ENCODE assay signal across 9 cellular contexts in the genomic region with DNA sequence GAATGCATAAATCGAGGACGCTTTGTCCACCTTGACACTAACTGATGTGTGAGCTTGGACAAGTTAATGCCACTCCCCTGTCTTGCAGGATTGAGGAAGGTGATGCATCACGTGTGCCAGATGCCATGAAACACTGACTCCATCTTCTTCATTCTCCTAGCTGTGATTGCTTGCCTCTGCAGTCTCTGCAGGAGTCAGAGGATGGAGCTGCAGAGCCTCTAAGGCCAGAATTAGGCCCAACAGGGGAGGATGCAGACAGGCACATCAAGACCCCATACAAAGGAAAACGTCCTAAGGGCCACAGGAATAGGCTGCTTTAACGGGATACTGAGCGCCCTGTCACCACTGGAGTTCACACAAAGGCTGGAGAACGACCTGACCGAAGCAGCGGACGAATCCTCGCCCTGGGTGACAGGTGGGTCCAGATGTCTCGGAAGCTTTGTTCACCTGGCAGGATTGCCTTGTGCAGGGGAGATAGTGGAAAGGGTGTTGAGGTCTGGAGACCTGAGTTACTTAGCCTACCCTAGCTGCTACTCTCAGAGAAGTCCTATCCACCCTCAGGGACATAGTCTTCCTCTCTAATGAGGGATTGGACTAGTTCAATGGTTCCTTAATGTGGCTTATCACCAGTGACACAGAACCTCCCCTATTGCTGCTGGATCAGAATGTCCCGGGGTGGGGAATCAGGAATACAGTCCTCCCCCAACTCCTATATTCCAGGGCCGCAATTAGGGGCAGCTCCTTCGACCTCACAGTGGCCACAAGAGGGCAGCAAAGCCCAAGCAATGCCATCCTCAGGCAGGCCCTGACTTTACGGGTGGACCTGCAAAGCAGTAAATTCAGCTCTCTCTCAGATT. TPM values are rescaled to one million over a fixed set of nuclear protein-coding genes. Genes with fewer than 3 reads are reported as not detected.
DNase-seq lines count a peak whose midpoint lies in the region; ATAC-seq lines count a peak whose summit lies in the region.
"Had no signal": no experiment of that assay in that cellular context is flagged by ENCODE, and none has a peak within 500 bp of the region (broad histone marks: within the 10 kb centered on the region; RNA-seq: fewer than 3 reads in every experiment).

No MANE protein-coding gene starts in this region.

- POLR2A ChIA-PET in naive thymus-derived CD4-positive, alpha-beta T cell (lab: Charles Lee) = no interaction called here

- no peak overlapping the region for H3K4me3 ChIP-seq in naive thymus-derived CD4-positive, alpha-beta T cell (ENCODE audit: low read length)

- H3K27me3 Mint-ChIP-seq in naive thymus-derived CD4-positive, alpha-beta T cell = peaks cover 7 to 23% (median 15%) of the 10 kb centered on the region in 5 donors

- peak; percentile 82 for DNase-seq in AG08395 (ENCODE audit: low spot score)
- peak; percentile 69 for DNase-seq in HK-2 (ENCODE audit: unreplicated experiment)
- DNase-seq in NOMO-1 treated with dmso at 0.1 percent for 144 hours (lab: John Stamatoyannopoulos, UW; ENCODE audit: unreplicated experiment) = peak; percentile 19
- DNase-seq in activated CD8-positive, alpha-beta memory T cell treated with anti-CD3 and anti-CD28 coated beads, Interleukin-2, amount 50 U/mL, for 1 hour (ENCODE audit: extremely low read depth) = peak; percentile 30
- peak; percentile 75 for DNase-seq in epidermal melanocyte (ENCODE audit: insufficient read length, low spot score)
- peak; percentile 27 to 74 (median 68) for DNase-seq in naive thymus-derived CD4-positive, alpha-beta T cell
- peak; percentile 59 to 86 for DNase-seq in stimulated activated effector memory CD8-positive, alpha-beta T cell treated with anti-CD3 and anti-CD28 coated beads, Interleukin-12 subunit alpha, Interleukin-12 subunit beta, amount 100 ng/mL, for 72 hours (ENCODE audit: low spot score in 2 of 2)

- intact Hi-C loops in naive thymus-derived CD4-positive, alpha-beta T cell (cut with micrococcal nuclease) = loop anchor here (1.0 to 10.0 kb wide), 7 partner anchors 209 to 1387 kb away; no protein-coding TSS in a partner anchor

- CTCF ChIA-PET in naive thymus-derived CD4-positive, alpha-beta T cell (lab: Charles Lee) = interaction anchor here (0.8 to 3.5 kb wide), 14 partner anchors 9 to 483 kb away, joined by 3 to 54 read pairs (median 4); no protein-coding TSS in a partner anchor

- H3K27ac Mint-ChIP-seq in naive thymus-derived CD4-positive, alpha-beta T cell = no peak overlapping the region
- no peak overlapping the region for H3K27ac Mint-ChIP-seq in stimulated activated effector memory CD8-positive, alpha-beta T cell treated with anti-CD3 and anti-CD28 coated beads, Interleukin-12 subunit alpha, Interleukin-12 subunit beta, amount 100 ng/mL, for 72 hours

- no peaks in the 10 kb centered on the region for H3K9me3 ChIP-seq in naive thymus-derived CD4-positive, alpha-beta T cell (ENCODE audit: control insufficient read depth in 2 of 3, low read length in 3 of 3)

- no peaks in the 10 kb centered on the region for H3K36me3 Mint-ChIP-seq in naive thymus-derived CD4-positive, alpha-beta T cell
- no peaks in the 10 kb centered on the region for H3K36me3 Mint-ChIP-seq in stimulated activated effector memory CD8-positive, alpha-beta T cell treated with anti-CD3 and anti-CD28 coated beads, Interleukin-12 subunit alpha, Interleukin-12 subunit beta, amount 100 ng/mL, for 72 hours

- no peaks in the 10 kb centered on the region for H3K27me3 ChIP-seq in naive thymus-derived CD4-positive, alpha-beta T cell (ENCODE audit: control insufficient read depth in 2 of 2, insufficient read depth in 2 of 2, low read length in 2 of 2)

- no peaks in the 10 kb centered on the region for H3K9me3 Mint-ChIP-seq in naive thymus-derived CD4-positive, alpha-beta T cell
- H3K9me3 Mint-ChIP-seq in stimulated activated effector memory CD8-positive, alpha-beta T cell treated with anti-CD3 and anti-CD28 coated beads, Interleukin-12 subunit alpha, Interleukin-12 subunit beta, amount 100 ng/mL, for 72 hours = no peaks in the 10 kb centered on the region

- peak; percentile 77 for ATAC-seq in GM18907 (IDR thresholded peaks at IDR 0.05; ENCODE audit: unreplicated experiment)
- peak; percentile 81 for ATAC-seq in naive thymus-derived CD4-positive, alpha-beta T cell
- peak; percentile 68 for ATAC-seq in stimulated activated effector memory CD8-positive, alpha-beta T cell treated with anti-CD3 and anti-CD28 coated beads, Interleukin-12 subunit alpha, Interleukin-12 subunit beta, amount 100 ng/mL, for 72 hours

- no peaks in the 10 kb centered on the region for H3K4me1 ChIP-seq in naive thymus-derived CD4-positive, alpha-beta T cell (ENCODE audit: control insufficient read depth in 2 of 2, insufficient read depth in 2 of 2, low read length in 2 of 2)

- peaks cover 7 to 14% (median 12%) of the 10 kb centered on the region in 7 donors for H3K4me1 Mint-ChIP-seq in naive thymus-derived CD4-positive, alpha-beta T cell
- peaks cover 13% of the 10 kb centered on the region for H3K4me1 Mint-ChIP-seq in stimulated activated effector memory CD8-positive, alpha-beta T cell treated with anti-CD3 and anti-CD28 coated beads, Interleukin-12 subunit alpha, Interleukin-12 subunit beta, amount 100 ng/mL, for 72 hours

- no peaks in the 10 kb centered on the region for H3K36me3 ChIP-seq in naive thymus-derived CD4-positive, alpha-beta T cell (ENCODE audit: control insufficient read depth in 2 of 3, insufficient read depth in 3 of 3, low read length in 3 of 3)

- H3K4me3 Mint-ChIP-seq in naive thymus-derived CD4-positive, alpha-beta T cell = no peak overlapping the region
- H3K4me3 Mint-ChIP-seq in stimulated activated effector memory CD8-positive, alpha-beta T cell treated with anti-CD3 and anti-CD28 coated beads, Interleukin-12 subunit alpha, Interleukin-12 subunit beta, amount 100 ng/mL, for 72 hours = no peak overlapping the region

- no peak overlapping the region for H3K27ac ChIP-seq in naive thymus-derived CD4-positive, alpha-beta T cell (ENCODE audit: low read depth, low read length)

RNA-seq across cellular contexts. Expression of gene DBX1, which starts 32.4 kb away (rescaled TPM):
- total RNA-seq in naive thymus-derived CD4-positive, alpha-beta T cell = not detected
- not detected for polyA plus RNA-seq in naive thymus-derived CD4-positive, alpha-beta T cell
- total RNA-seq: urinary bladder had no signal
- polyA plus RNA-seq: urinary bladder had no signal

Comparison
In these comparisons a context has a peak if more than half of its experiments do, and no peak if none do; other contexts are left out.
1. DNase-seq: peak in every context shown above with its lines; median percentile 82 in AG08395; 75 in epidermal melanocyte; 72 in stimulated activated effector memory CD8-positive, alpha-beta T cell treated with anti-CD3 and anti-CD28 coated beads, Interleukin-12 subunit alpha, Interleukin-12 subunit beta, amount 100 ng/mL, for 72 hours; 69 in HK-2; 68 in naive thymus-derived CD4-positive, alpha-beta T cell; 30 in activated CD8-positive, alpha-beta memory T cell treated with anti-CD3 and anti-CD28 coated beads, Interleukin-2, amount 50 U/mL, for 1 hour; 19 in NOMO-1 treated with dmso at 0.1 percent for 144 hours.